8 cellular contexts compared by ENCODE assay signal in genomic region chr11:119092880-119093665, GRCh38. TPM values are rescaled to one million over a fixed set of nuclear protein-coding genes. Genes with fewer than 3 reads are reported as not detected.
A peak's percentile ranks its signal among the peaks of the same experiment; 100 is the strongest.
DNase-seq lines count a peak whose midpoint lies in the region; ATAC-seq, FAIRE-seq and TF ChIP-seq lines count a peak whose summit lies in the region.

No MANE protein-coding gene starts in this region.

- CTCF ChIA-PET in GM12878 (lab: Yijun Ruan, JAX) = interaction anchor here (1.3 to 2.8 kb wide), 3 partner anchors 41 to 230 kb away, joined by 3 to 13 read pairs (median 3); no protein-coding TSS in a partner anchor

- TF ChIP-seq EP300 in GM12878 (IDR thresholded peaks at IDR 0.05; ENCODE audit: borderline replicate concordance in 1 of 2, control insufficient read depth in 1 of 2, low read depth in 2 of 2, low read length in 2 of 2) = no peak

- no peak for TF ChIP-seq CTCF in CD14-positive monocyte (IDR thresholded peaks at IDR 0.05)
- TF ChIP-seq CTCF in GM12878 (IDR thresholded peaks at IDR 0.05 in 2 of 3, conservative IDR thresholded peaks at IDR 0.05 in 1 of 3; ENCODE audit: control insufficient read depth in 2 of 3, extremely low read depth in 1 of 3, insufficient read depth in 1 of 3, low read depth in 3 of 3, low read length in 3 of 3) = no peak

- no peak for TF ChIP-seq RAD21 in GM12878 (IDR thresholded peaks at IDR 0.05; ENCODE audit: insufficient read depth, low read depth, low read length)

- no peaks in the 10 kb centered on the region for H4K20me1 ChIP-seq in GM12878 (ENCODE audit: control insufficient read depth, insufficient read depth)

- TF ChIP-seq POLR2A in GM12878 (IDR thresholded peaks at IDR 0.05; ENCODE audit: low read depth, low read length) = peak; percentile 69; the same call in 1 of the 2 replicates

- peaks cover 46% of the 10 kb centered on the region for H3K4me1 Mint-ChIP-seq in CD14-positive monocyte

- H3K79me2 ChIP-seq in GM12878 (ENCODE audit: control insufficient read depth, insufficient read depth, low read length) = peaks cover 33% of the 10 kb centered on the region

- H2AFZ ChIP-seq in GM12878 (ENCODE audit: control insufficient read depth, low read depth, low read length) = no peak overlapping the region

- H3K9me3 ChIP-seq in GM12878 (replicated peaks; ENCODE audit: control insufficient read depth, insufficient read depth, low read length) (no peaks in the 10 kb centered on the region), muscle layer of duodenum (ENCODE audit: control insufficient read depth in 1 of 2, low read length in 2 of 2) (no peaks in the 10 kb centered on the region)

- H3K4me3 ChIP-seq in GM12878 (peak overlapping the region; percentile 83), muscle layer of duodenum (ENCODE audit: low read depth in 1 of 2, low read length in 2 of 2) (peak overlapping the region; percentile 73 to 88)

- POLR2A ChIA-PET in GM12878 (lab: Charles Lee) = interaction anchor here (0.7 to 1.3 kb wide), 5 partner anchors 13 to 103 kb away, joined by 3 to 5 read pairs (median 3); no protein-coding TSS in a partner anchor

- H3K27me3 ChIP-seq in GM12878 (replicated peaks in 1 of 2; ENCODE audit: control insufficient read depth in 2 of 2, insufficient read depth in 2 of 2, low read length in 1 of 2) (no peaks in the 10 kb centered on the region), muscle layer of duodenum (ENCODE audit: low read depth, low read length) (no peaks in the 10 kb centered on the region)

- H3K4me3 Mint-ChIP-seq in CD14-positive monocyte = peak overlapping the region; percentile 87 to 88

- RAD21 ChIA-PET in GM12878 (lab: Charles Lee; ENCODE audit: unreplicated experiment) = no interaction called here

- H3K36me3 Mint-ChIP-seq in CD14-positive monocyte = peaks cover 25 to 35% of the 10 kb centered on the region in 2 donors

- no TSS peak for BruUV-seq in GM12878 (replicated peaks; lab: Mats Ljungman, UMichigan)

- SMC1A ChIA-PET in GM12878 (lab: Charles Lee; ENCODE audit: uncharacterized antibody, unreplicated experiment) = interaction anchor here (1.0 to 1.6 kb wide), 3 partner anchors 25 to 230 kb away, joined by 3 to 4 read pairs (median 4); partner anchors contain the start of gene VPS11

- WGBS in GM12878 (ENCODE audit: insufficient coverage, insufficient replicate concordance, low lambda C conversion rate, missing lambda C conversion rate) = 26% methylated on average over 12 of the region's 12 CpGs

- in situ Hi-C loops in GM12878 (cut with MboI) = no loop called here

- peaks cover 14 to 16% of the 10 kb centered on the region in 2 experiments for H3K36me3 ChIP-seq in GM12878 (ENCODE audit: control insufficient read depth in 2 of 2, insufficient read depth in 2 of 2, low read length in 1 of 2)
- H3K36me3 ChIP-seq in muscle layer of duodenum (ENCODE audit: control insufficient read depth in 1 of 2, insufficient read depth in 2 of 2, low read length in 2 of 2) = peaks cover 17 to 18% of the 10 kb centered on the region in 2 donors

- H3K9me3 Mint-ChIP-seq in CD14-positive monocyte = no peaks in the 10 kb centered on the region

- intact Hi-C loops in CD14-positive monocyte (cut with micrococcal nuclease) = loop anchor here (10.0 kb wide), 1 partner anchor 102 kb away; no protein-coding TSS in a partner anchor
- intact Hi-C loops in GM12878 (cut with micrococcal nuclease; ENCODE audit: unreplicated experiment) = no loop called here

- FAIRE-seq in GM12878 (lab: Jason Lieb, UNC) (no peak), GM19239 (lab: Jason Lieb, UNC) (no peak)

- H3K27ac ChIP-seq in GM12878 (ENCODE audit: control insufficient read depth, insufficient read depth) (peak overlapping the region; percentile 60), muscle layer of duodenum (ENCODE audit: low read length) (peak overlapping the region; percentile 55)

- peaks cover 0 to 1% (median 0%) of the 10 kb centered on the region in 3 donors for H3K27me3 Mint-ChIP-seq in CD14-positive monocyte (ENCODE audit: low read depth in 3 of 3)

- DNase-seq in CD14-positive monocyte (ENCODE audit: low spot score) (no peak), HUDEP-2 (lab: John Stamatoyannopoulos, UW; ENCODE audit: unreplicated experiment in 76 of 76) (peak in 44 of 76 experiments; percentile 21 to 67 (median 46)), GM12878 (ENCODE audit: low read depth, low spot score) (no peak), putamen (ENCODE audit: low spot score) (no peak), GM19239 (ENCODE audit: insufficient read length, low spot score) (no peak)

- H3K4me1 ChIP-seq in GM12878 (ENCODE audit: control insufficient read depth, insufficient read depth, low read length) (peaks cover 21% of the 10 kb centered on the region), muscle layer of duodenum (ENCODE audit: control insufficient read depth in 1 of 2, insufficient read depth in 2 of 2, low read length in 2 of 2) (peaks cover 14 to 23% of the 10 kb centered on the region in 2 donors)

- H3K9ac ChIP-seq in GM12878 (ENCODE audit: control insufficient read depth, insufficient read depth, low read length) = peak overlapping the region; percentile 88

- peak overlapping the region; percentile 7 to 87 (median 76) for H3K27ac Mint-ChIP-seq in CD14-positive monocyte

- peak overlapping the region; percentile 90 for H3K4me2 ChIP-seq in GM12878 (ENCODE audit: control insufficient read depth, insufficient read depth)

- ATAC-seq in GM12878 = no peak
- no peak for ATAC-seq in GM21529 (IDR thresholded peaks at IDR 0.05; ENCODE audit: unreplicated experiment)
- no peak for ATAC-seq in HG02588 (IDR thresholded peaks at IDR 0.05; ENCODE audit: unreplicated experiment)

RNA-seq across cellular contexts. Expression of gene HMBS, which starts 8.4 kb away (rescaled TPM):
- polyA plus RNA-seq in CD14-positive monocyte (10 to 100 TPM; 25.2 to 26.4 TPM), GM12878 (2011; rRNA removed) (39.6 and 52.0 TPM in 2 replicates), GM12878 (2014; fragmentation: Illumina TruSeq; extraction: Trizol) (39.3 and 47.4 TPM in 2 replicates), GM12878 (2014; fragmentation: Nextera tagmentation; extraction: Ambion mirVana) (10 to 100 TPM; 17.7 to 27.6 TPM), GM12878 (2014; rRNA removed) (54.5 and 63.0 TPM in 2 replicates), GM12878 (2016; fragmentation: Nextera tagmentation; extraction: Ambion mirVana) (10 to 100 TPM; 92.4 to 96.7 TPM)
- total RNA-seq in GM12878 (2013; cell fraction: nucleolus; rRNA removed) = 13.3 and 13.5 TPM in 2 replicates
- total RNA-seq in GM12878 (2014; rRNA removed) (15.8 and 20.8 TPM in 2 replicates), GM12878 (2014; rRNA removed; fragmentation: Illumina TruSeq; extraction: Trizol) (20.3 and 21.2 TPM in 2 replicates), GM12878 (2021) (50.6 and 53.0 TPM in 2 replicates)
- polyA plus RNA-seq in GM12878 (2011; ENCODE audit: low read depth) = 18.7 TPM
- 65.9 and 86.7 TPM in 2 replicates for polyA plus RNA-seq in GM12878 (2011; cell fraction: cytosol; rRNA removed)
- 84.9 and 101 TPM in 2 replicates for polyA plus RNA-seq in GM12878 (2011; cell fraction: nucleus; rRNA removed)
- polyA plus RNA-seq in GM12878 (2012) = 19.2 and 23.6 TPM in 2 replicates
- polyA minus RNA-seq in GM12878 (2011; rRNA and poly(A)+ RNA removed) = 39.4 and 52.7 TPM in 2 replicates
- polyA minus RNA-seq in GM12878 (2011; cell fraction: cytosol; rRNA and poly(A)+ RNA removed) = 16.6 and 17.5 TPM in 2 replicates
- polyA minus RNA-seq in GM12878 (2011; cell fraction: nucleus; rRNA and poly(A)+ RNA removed) = 21.2 and 24.7 TPM in 2 replicates

RNA-seq across cellular contexts. Expression of gene DPAGT1, which starts 8.6 kb away (rescaled TPM):
- 10 to 100 TPM; 37.0 to 39.7 TPM for polyA plus RNA-seq in CD14-positive monocyte
- total RNA-seq in GM12878 (2013; cell fraction: nucleolus; rRNA removed) = 45.8 and 50.1 TPM in 2 replicates
- total RNA-seq in GM12878 (2014; rRNA removed) = 34.8 and 38.3 TPM in 2 replicates
- total RNA-seq in GM12878 (2014; rRNA removed; fragmentation: Illumina TruSeq; extraction: Trizol) = 16.9 and 20.5 TPM in 2 replicates
- 46.6 and 54.8 TPM in 2 replicates for total RNA-seq in GM12878 (2021)
- polyA plus RNA-seq in GM12878 (2011; ENCODE audit: low read depth) = 18.8 TPM
- polyA plus RNA-seq in GM12878 (2011; rRNA removed) = 36.2 and 65.5 TPM in 2 replicates
- 80.5 and 114 TPM in 2 replicates for polyA plus RNA-seq in GM12878 (2011; cell fraction: cytosol; rRNA removed)
- 206 and 226 TPM in 2 replicates for polyA plus RNA-seq in GM12878 (2011; cell fraction: nucleus; rRNA removed)
- polyA plus RNA-seq in GM12878 (2012) = 20.7 and 24.9 TPM in 2 replicates
- 53.7 and 54.1 TPM in 2 replicates for polyA plus RNA-seq in GM12878 (2014; fragmentation: Illumina TruSeq; extraction: Trizol)
- 10 to 100 TPM; 33.0 to 47.8 TPM for polyA plus RNA-seq in GM12878 (2014; fragmentation: Nextera tagmentation; extraction: Ambion mirVana)
- polyA plus RNA-seq in GM12878 (2014; rRNA removed) = 48.9 and 57.6 TPM in 2 replicates
- 10 to 100 TPM; 93.1 to 95.6 TPM for polyA plus RNA-seq in GM12878 (2016; fragmentation: Nextera tagmentation; extraction: Ambion mirVana)
- polyA minus RNA-seq in GM12878 (2011; rRNA and poly(A)+ RNA removed) = 59.2 and 67.6 TPM in 2 replicates
- polyA minus RNA-seq in GM12878 (2011; cell fraction: cytosol; rRNA and poly(A)+ RNA removed) = 12.3 and 27.4 TPM in 2 replicates
- 46.2 and 64.6 TPM in 2 replicates for polyA minus RNA-seq in GM12878 (2011; cell fraction: nucleus; rRNA and poly(A)+ RNA removed)

RNA-seq across cellular contexts. Expression of gene C2CD2L, which starts 14.1 kb away (rescaled TPM):
- 1 to 10 TPM; 3.8 to 6.4 TPM for polyA plus RNA-seq in CD14-positive monocyte
- 17.0 and 19.5 TPM in 2 replicates for total RNA-seq in GM12878 (2013; cell fraction: nucleolus; rRNA removed)
- total RNA-seq in GM12878 (2014; rRNA removed) = 4.7 and 4.9 TPM in 2 replicates
- 3.9 and 4.8 TPM in 2 replicates for total RNA-seq in GM12878 (2014; rRNA removed; fragmentation: Illumina TruSeq; extraction: Trizol)
- 9.6 and 11.0 TPM in 2 replicates for total RNA-seq in GM12878 (2021)
- 2.8 TPM for polyA plus RNA-seq in GM12878 (2011; ENCODE audit: low read depth)
- 2.9 and 5.2 TPM in 2 replicates for polyA plus RNA-seq in GM12878 (2011; rRNA removed)
- 6.3 and 7.7 TPM in 2 replicates for polyA plus RNA-seq in GM12878 (2011; cell fraction: cytosol; rRNA removed)
- 30.6 and 39.5 TPM in 2 replicates for polyA plus RNA-seq in GM12878 (2011; cell fraction: nucleus; rRNA removed)
- polyA plus RNA-seq in GM12878 (2012) = 5.1 and 6.4 TPM in 2 replicates
- 2.7 and 7.3 TPM in 2 replicates for polyA plus RNA-seq in GM12878 (2014; fragmentation: Illumina TruSeq; extraction: Trizol)
- polyA plus RNA-seq in GM12878 (2014; fragmentation: Nextera tagmentation; extraction: Ambion mirVana) = under 1 TPM; 0.21 to 0.42 TPM
- polyA plus RNA-seq in GM12878 (2014; rRNA removed) = 7.4 and 10.5 TPM in 2 replicates
- polyA plus RNA-seq in GM12878 (2016; fragmentation: Nextera tagmentation; extraction: Ambion mirVana) = 1 to 10 TPM; 3.1 to 5.5 TPM
- polyA minus RNA-seq in GM12878 (2011; rRNA and poly(A)+ RNA removed) = 6.0 and 14.5 TPM in 2 replicates
- 3.7 and 5.4 TPM in 2 replicates for polyA minus RNA-seq in GM12878 (2011; cell fraction: cytosol; rRNA and poly(A)+ RNA removed)
- 15.1 and 20.1 TPM in 2 replicates for polyA minus RNA-seq in GM12878 (2011; cell fraction: nucleus; rRNA and poly(A)+ RNA removed)

RNA-seq across cellular contexts. Expression of gene VPS11, which starts 25.5 kb away (rescaled TPM):
- polyA plus RNA-seq in CD14-positive monocyte (10 to 100 TPM; 43.3 to 56.6 TPM), GM12878 (2011; rRNA removed) (8.1 and 15.8 TPM in 2 replicates), GM12878 (2014; fragmentation: Illumina TruSeq; extraction: Trizol) (25.1 and 25.8 TPM in 2 replicates), GM12878 (2014; fragmentation: Nextera tagmentation; extraction: Ambion mirVana) (10 to 100 TPM; 18.3 to 18.9 TPM), GM12878 (2014; rRNA removed) (26.4 and 30.3 TPM in 2 replicates), GM12878 (2016; fragmentation: Nextera tagmentation; extraction: Ambion mirVana) (10 to 100 TPM; 24.6 to 26.2 TPM)
- 28.5 and 34.5 TPM in 2 replicates for total RNA-seq in GM12878 (2013; cell fraction: nucleolus; rRNA removed)
- total RNA-seq in GM12878 (2014; rRNA removed) (24.2 and 25.3 TPM in 2 replicates), GM12878 (2014; rRNA removed; fragmentation: Illumina TruSeq; extraction: Trizol) (24.4 and 24.9 TPM in 2 replicates), GM12878 (2021) (22.9 and 25.9 TPM in 2 replicates)
- polyA plus RNA-seq in GM12878 (2011; ENCODE audit: low read depth) = 26.6 TPM
- polyA plus RNA-seq in GM12878 (2011; cell fraction: cytosol; rRNA removed) = 22.4 and 23.1 TPM in 2 replicates
- 38.6 and 45.8 TPM in 2 replicates for polyA plus RNA-seq in GM12878 (2011; cell fraction: nucleus; rRNA removed)
- polyA plus RNA-seq in GM12878 (2012) = 28.0 and 30.9 TPM in 2 replicates
- 23.1 and 26.7 TPM in 2 replicates for polyA minus RNA-seq in GM12878 (2011; rRNA and poly(A)+ RNA removed)
- polyA minus RNA-seq in GM12878 (2011; cell fraction: cytosol; rRNA and poly(A)+ RNA removed) = 6.8 and 11.9 TPM in 2 replicates
- polyA minus RNA-seq in GM12878 (2011; cell fraction: nucleus; rRNA and poly(A)+ RNA removed) = 11.0 and 19.9 TPM in 2 replicates

RNA-seq across cellular contexts. Expression of gene HINFP, which starts 28.3 kb away (rescaled TPM):
- polyA plus RNA-seq in CD14-positive monocyte (1 to 10 TPM; 8.0 to 8.6 TPM), GM12878 (2011; rRNA removed) (16.2 and 25.9 TPM in 2 replicates), GM12878 (2014; fragmentation: Illumina TruSeq; extraction: Trizol) (18.1 and 18.6 TPM in 2 replicates), GM12878 (2014; fragmentation: Nextera tagmentation; extraction: Ambion mirVana) (10 to 100 TPM; 13.1 to 18.9 TPM), GM12878 (2014; rRNA removed) (26.3 and 27.4 TPM in 2 replicates), GM12878 (2016; fragmentation: Nextera tagmentation; extraction: Ambion mirVana) (10 to 100 TPM; 17.9 to 18.6 TPM)
- total RNA-seq in GM12878 (2013; cell fraction: nucleolus; rRNA removed) = 91.4 and 92.0 TPM in 2 replicates
- total RNA-seq in GM12878 (2014; rRNA removed) (17.9 and 18.0 TPM in 2 replicates), GM12878 (2014; rRNA removed; fragmentation: Illumina TruSeq; extraction: Trizol) (12.2 and 15.1 TPM in 2 replicates), GM12878 (2021) (16.1 and 24.5 TPM in 2 replicates)
- polyA plus RNA-seq in GM12878 (2011; ENCODE audit: low read depth) = 11.3 TPM
- polyA plus RNA-seq in GM12878 (2011; cell fraction: cytosol; rRNA removed) = 30.6 and 33.3 TPM in 2 replicates
- polyA plus RNA-seq in GM12878 (2011; cell fraction: nucleus; rRNA removed) = 64.3 and 75.7 TPM in 2 replicates
- 16.4 and 19.0 TPM in 2 replicates for polyA plus RNA-seq in GM12878 (2012)
- polyA minus RNA-seq in GM12878 (2011; rRNA and poly(A)+ RNA removed) = 28.8 and 39.4 TPM in 2 replicates
- polyA minus RNA-seq in GM12878 (2011; cell fraction: cytosol; rRNA and poly(A)+ RNA removed) = 10.4 and 12.2 TPM in 2 replicates
- 28.4 and 41.1 TPM in 2 replicates for polyA minus RNA-seq in GM12878 (2011; cell fraction: nucleus; rRNA and poly(A)+ RNA removed)

Comparison
In these comparisons a context has a peak if more than half of its experiments do, and no peak if none do; other contexts are left out.
1. DNase-seq: peak in HUDEP-2 (44 of 76); none in CD14-positive monocyte (single experiment), GM12878 (single experiment), putamen (single experiment) and GM19239 (single experiment).